ENCODE assay signal across 25 cellular contexts in the genomic region with DNA sequence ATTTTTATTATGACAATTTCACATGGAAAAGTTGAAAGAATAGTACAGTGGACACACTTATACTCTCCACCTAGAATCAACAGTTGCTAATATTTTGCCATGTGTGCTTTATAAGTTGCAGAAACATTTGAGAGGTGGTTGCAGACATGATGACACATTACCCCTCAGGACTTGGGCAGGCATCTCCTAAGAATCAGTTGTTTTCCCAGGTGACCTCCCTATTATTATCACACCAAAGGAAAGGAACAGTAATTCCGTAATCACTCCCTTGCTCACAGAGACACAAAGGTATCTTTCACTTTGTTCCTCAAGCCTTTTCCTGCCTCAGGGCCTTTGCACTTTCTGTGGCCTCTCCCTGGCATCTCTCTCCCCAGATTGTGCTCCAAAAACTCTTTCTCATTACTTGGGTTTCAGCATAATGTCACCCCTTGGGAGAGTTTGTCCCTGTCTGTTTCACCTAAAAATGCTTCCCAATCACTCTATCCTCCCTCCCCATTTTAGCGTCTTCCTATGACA. TPM values are rescaled to one million over a fixed set of nuclear protein-coding genes. Genes with fewer than 3 reads are reported as not detected.
DNase-seq lines count a peak whose midpoint lies in the region; TF ChIP-seq lines count a peak whose summit lies in the region.
"Had no signal": no experiment of that assay in that cellular context is flagged by ENCODE, and none has a peak within 500 bp of the region (broad histone marks: within the 10 kb centered on the region; RNA-seq: fewer than 3 reads in every experiment).

No MANE protein-coding gene starts in this region.

- peaks cover 10 to 76% (median 58%) of the 10 kb centered on the region in 4 donors for H3K4me1 ChIP-seq in esophagus muscularis mucosa
- peaks cover 11 to 12% (median 11%) of the 10 kb centered on the region in 3 donors for H3K4me1 ChIP-seq in skeletal muscle tissue (ENCODE audit: control insufficient read depth in 3 of 3, insufficient read depth in 3 of 3, low read length in 3 of 3)

- H3K9me3 ChIP-seq in esophagus muscularis mucosa (no peaks in the 10 kb centered on the region), skeletal muscle tissue (ENCODE audit: control insufficient read depth in 3 of 3, low read length in 3 of 3) (no peaks in the 10 kb centered on the region)
- H3K9me3 ChIP-seq: HAP-1, heart right ventricle, neutrophil, SK-N-SH, thyroid gland had no signal

- no peaks in the 10 kb centered on the region for H3K36me3 Mint-ChIP-seq in activated CD4-positive, alpha-beta T cell treated with anti-CD3 and anti-CD28 coated beads, Interleukin-2, amount 10 ng/mL, durations not matched to agents 7 days and 5 days (ENCODE audit: low read depth)
- H3K36me3 Mint-ChIP-seq in glutamatergic neuron (ENCODE audit: unreplicated experiment) = no peaks in the 10 kb centered on the region
- H3K36me3 Mint-ChIP-seq: activated naive CD4-positive, alpha-beta T cell treated with anti-CD3 and anti-CD28 coated beads, Interleukin-2, amount 50 U/mL, for 72 hours; CD4-positive, CD25-positive, alpha-beta regulatory T cell; memory B cell had no signal

- WGBS in esophagus muscularis mucosa = 83% methylated on average over 2 of the region's 2 CpGs

- no peak for TF ChIP-seq CTCF in esophagus muscularis mucosa (IDR thresholded peaks at IDR 0.05)
- no peak for TF ChIP-seq CTCF in glutamatergic neuron (IDR thresholded peaks at IDR 0.05; ENCODE audit: partially characterized antibody, unreplicated experiment)

- TF ChIP-seq POLR2A in esophagus muscularis mucosa (IDR thresholded peaks at IDR 0.05; ENCODE audit: low read depth) = no peak

- TF ChIP-seq EP300 in esophagus muscularis mucosa (IDR thresholded peaks at IDR 0.05) = no peak

- H3K4me3 ChIP-seq in esophagus muscularis mucosa (no peak overlapping the region), skeletal muscle tissue (ENCODE audit: low read length in 3 of 3) (no peak overlapping the region)
- H3K4me3 ChIP-seq: HAP-1, heart right ventricle, thyroid gland had no signal

- peaks cover 33% of the 10 kb centered on the region for H3K27me3 Mint-ChIP-seq in activated CD4-positive, alpha-beta T cell treated with anti-CD3 and anti-CD28 coated beads, Interleukin-2, amount 10 ng/mL, durations not matched to agents 7 days and 5 days
- H3K27me3 Mint-ChIP-seq in glutamatergic neuron (ENCODE audit: unreplicated experiment) = peaks cover 13% of the 10 kb centered on the region

- H3K27ac ChIP-seq in esophagus muscularis mucosa (replicated peaks in 1 of 4) (peak overlapping the region; percentile 74 to 87 (median 79)), skeletal muscle tissue (ENCODE audit: low read depth, low read length) (peak overlapping the region; percentile 21)
- H3K27ac ChIP-seq: 22Rv1, neutrophil, thyroid gland had no signal

- DNase-seq in activated CD4-positive, alpha-beta T cell treated with anti-CD3 and anti-CD28 coated beads, Interleukin-2, amount 10 ng/mL, durations not matched to agents 7 days and 5 days = no peak
- no peak for DNase-seq in activated CD4-positive, alpha-beta T cell treated with anti-CD3 and anti-CD28 coated beads for 4 hours
- DNase-seq in esophagus muscularis mucosa (ENCODE audit: extremely low spot score) = no peak
- DNase-seq in glutamatergic neuron = no peak
- DNase-seq in NOMO-1 treated with dmso at 0.1 percent for 144 hours (lab: John Stamatoyannopoulos, UW; ENCODE audit: unreplicated experiment) = no peak
- no peak for DNase-seq in mesenteric fat pad (ENCODE audit: low spot score)
- no peak for DNase-seq in DMS53 (lab: John Stamatoyannopoulos, UW)
- DNase-seq: activated CD4-positive, alpha-beta T cell treated with anti-CD3 and anti-CD28 coated beads for 1 hour; activated CD8-positive, alpha-beta T cell treated with anti-CD3 and anti-CD28 coated beads, Interleukin-2, amount 10 ng/mL, durations not matched to agents 7 days and 5 days; CD4-positive, CD25-positive, alpha-beta regulatory T cell; dermis blood vessel endothelial cell; NCI-H2029 treated with DMSO at 0.1 percent for 48 hours; SK-N-SH had no signal

- intact Hi-C loops in esophagus muscularis mucosa (cut with DNase I) = no loop called here

- H3K4me3 Mint-ChIP-seq in activated CD4-positive, alpha-beta T cell treated with anti-CD3 and anti-CD28 coated beads, Interleukin-2, amount 10 ng/mL, durations not matched to agents 7 days and 5 days = no peak overlapping the region
- no peak overlapping the region for H3K4me3 Mint-ChIP-seq in glutamatergic neuron (ENCODE audit: unreplicated experiment)
- H3K4me3 Mint-ChIP-seq: activated CD8-positive, alpha-beta T cell treated with anti-CD3 and anti-CD28 coated beads, Interleukin-2, amount 10 ng/mL, durations not matched to agents 7 days and 5 days; CD4-positive, CD25-positive, alpha-beta regulatory T cell; central memory CD8-positive, alpha-beta T cell; memory B cell; stimulated activated naive CD8-positive, alpha-beta T cell treated with anti-CD3 and anti-CD28 coated beads, Interleukin-15, Interleukin-2, amounts not matched to agents 100 ng/mL and 50 ng/mL, for 24 hours; T-helper 1 cell treated with Interleukin-12 subunit alpha and Interleukin-12 subunit beta and Interleukin-4 antibody, amounts not matched to agents 30 μg/mL and 1 μg/mL, for 36 hours had no signal

- no peaks in the 10 kb centered on the region for H3K9me3 Mint-ChIP-seq in activated CD4-positive, alpha-beta T cell treated with anti-CD3 and anti-CD28 coated beads, Interleukin-2, amount 10 ng/mL, durations not matched to agents 7 days and 5 days
- peaks cover 12% of the 10 kb centered on the region for H3K9me3 Mint-ChIP-seq in glutamatergic neuron (ENCODE audit: unreplicated experiment)
- H3K9me3 Mint-ChIP-seq: activated naive CD4-positive, alpha-beta T cell treated with anti-CD3 and anti-CD28 coated beads, Interleukin-2, amount 50 U/mL, for 72 hours; central memory CD8-positive, alpha-beta T cell; memory B cell; stimulated activated naive CD8-positive, alpha-beta T cell treated with anti-CD3 and anti-CD28 coated beads, Interleukin-15, Interleukin-2, amounts not matched to agents 100 ng/mL and 50 ng/mL, for 24 hours; T-helper 1 cell treated with Interleukin-12 subunit alpha and Interleukin-12 subunit beta and Interleukin-4 antibody, amounts not matched to agents 30 μg/mL and 1 μg/mL, for 36 hours had no signal

- no peak overlapping the region for H3K9ac ChIP-seq in skeletal muscle tissue (ENCODE audit: low read depth in 1 of 3, low read length in 3 of 3)
- H3K9ac ChIP-seq: SK-N-SH had no signal

- H3K27me3 ChIP-seq in esophagus muscularis mucosa (no peaks in the 10 kb centered on the region), skeletal muscle tissue (ENCODE audit: control insufficient read depth in 3 of 3, insufficient read depth in 3 of 3, low read length in 3 of 3) (peaks cover 0 to 3% (median 0%) of the 10 kb centered on the region in 3 donors)
- H3K27me3 ChIP-seq: thyroid gland had no signal

- POLR2A ChIA-PET in activated CD4-positive, alpha-beta T cell treated with anti-CD3 and anti-CD28 coated beads, Interleukin-2, amount 10 ng/mL, durations not matched to agents 7 days and 5 days (lab: Charles Lee) = no interaction called here

- CTCF ChIA-PET in activated CD4-positive, alpha-beta T cell treated with anti-CD3 and anti-CD28 coated beads, Interleukin-2, amount 10 ng/mL, durations not matched to agents 7 days and 5 days (lab: Charles Lee) = no interaction called here

- peak overlapping the region; percentile 31 for H3K27ac Mint-ChIP-seq in activated CD4-positive, alpha-beta T cell treated with anti-CD3 and anti-CD28 coated beads, Interleukin-2, amount 10 ng/mL, durations not matched to agents 7 days and 5 days
- no peak overlapping the region for H3K27ac Mint-ChIP-seq in glutamatergic neuron (ENCODE audit: unreplicated experiment)
- H3K27ac Mint-ChIP-seq: activated CD8-positive, alpha-beta T cell treated with anti-CD3 and anti-CD28 coated beads, Interleukin-2, amount 10 ng/mL, durations not matched to agents 7 days and 5 days; activated naive CD4-positive, alpha-beta T cell treated with anti-CD3 and anti-CD28 coated beads, Interleukin-2, amount 50 U/mL, for 72 hours; CD4-positive, CD25-positive, alpha-beta regulatory T cell; memory B cell; progenitor cell of endocrine pancreas; stimulated activated naive CD8-positive, alpha-beta T cell treated with anti-CD3 and anti-CD28 coated beads, Interleukin-15, Interleukin-2, amounts not matched to agents 100 ng/mL and 50 ng/mL, for 24 hours; T-helper 1 cell treated with Interleukin-12 subunit alpha and Interleukin-12 subunit beta and Interleukin-4 antibody, amounts not matched to agents 30 μg/mL and 1 μg/mL, for 36 hours had no signal

- no peaks in the 10 kb centered on the region for H3K36me3 ChIP-seq in esophagus muscularis mucosa
- H3K36me3 ChIP-seq in skeletal muscle tissue (ENCODE audit: control insufficient read depth in 3 of 3, insufficient read depth in 3 of 3, low read length in 3 of 3) = no peaks in the 10 kb centered on the region
- H3K36me3 ChIP-seq: HAP-1, heart right ventricle, neutrophil, thyroid gland had no signal

- peaks cover 1% of the 10 kb centered on the region for H3K4me1 Mint-ChIP-seq in activated CD4-positive, alpha-beta T cell treated with anti-CD3 and anti-CD28 coated beads, Interleukin-2, amount 10 ng/mL, durations not matched to agents 7 days and 5 days
- H3K4me1 Mint-ChIP-seq in glutamatergic neuron (ENCODE audit: low read depth, unreplicated experiment) = peaks cover 37% of the 10 kb centered on the region
- H3K4me1 Mint-ChIP-seq: central memory CD8-positive, alpha-beta T cell had no signal

RNA-seq across cellular contexts. Expression of a gene that starts 5.9 kb away (rescaled TPM):
- under 1 TPM; 0.37 to 0.69 TPM for total RNA-seq in activated CD4-positive, alpha-beta T cell treated with anti-CD3 and anti-CD28 coated beads, Interleukin-2, amount 10 ng/mL, durations not matched to agents 7 days and 5 days
- total RNA-seq in esophagus muscularis mucosa (100 to 1,000 TPM in 3 of 4 donors, 10 to 100 TPM in 1; 78.7 to 243 (median 138) TPM), skeletal muscle tissue (32.9 TPM), glutamatergic neuron (ENCODE audit: unreplicated experiment) (97.8 TPM), mesenteric fat pad (68.7 TPM)
- total RNA-seq: CD4-positive, CD25-positive, alpha-beta regulatory T cell had no signal

Comparison
In these comparisons a context has a peak if more than half of its experiments do, and no peak if none do; other contexts are left out.
1. RNA of a gene that starts 5.9 kb away (total RNA-seq): 78.7 to 243 TPM in esophagus muscularis mucosa, 97.8 TPM in glutamatergic neuron (single experiment), 68.7 TPM in mesenteric fat pad (single experiment) and 32.9 TPM in skeletal muscle tissue (single experiment); 0.37 to 0.69 TPM in activated CD4-positive, alpha-beta T cell treated with anti-CD3 and anti-CD28 coated beads, Interleukin-2, amount 10 ng/mL, durations not matched to agents 7 days and 5 days; every median in the first group is over 10 times any median in the second.